In genomic region chr17:39822051-39822450, GRCh38 we compare ENCODE assay signal across 1 cellular context.
TF ChIP-seq lines count a peak whose summit lies in the region.

No MANE protein-coding gene starts in this region.

TF ChIP-seq in GM12878, 131 proteins besides CTCF, POLR2A, EP300 and RAD21:
- TF ChIP-seq ZNF687 (IDR thresholded peaks at IDR 0.05) = no peak
- peak; percentile 52; the same call in 1 of the 2 replicates for TF ChIP-seq ZBED1 (IDR thresholded peaks at IDR 0.05; ENCODE audit: borderline replicate concordance)
- TF ChIP-seq CHD1 (IDR thresholded peaks at IDR 0.05; ENCODE audit: low read depth, low read length) = no peak
- no peak for TF ChIP-seq RB1 (IDR thresholded peaks at IDR 0.05; ENCODE audit: borderline replicate concordance)
- TF ChIP-seq BHLHE40 (IDR thresholded peaks at IDR 0.05; ENCODE audit: borderline replicate concordance in 1 of 2, low read depth in 2 of 2, low read length in 1 of 2) = no peak; a peak in 1 of 4 replicates
- TF ChIP-seq BACH1 (IDR thresholded peaks at IDR 0.05; ENCODE audit: borderline replicate concordance) = peak; percentile 48; the same call in 1 of the 2 replicates
- no peak for TF ChIP-seq ZNF384 (IDR thresholded peaks at IDR 0.05; ENCODE audit: borderline replicate concordance, low read depth, low read length)
- no peak for TF ChIP-seq CEBPZ (IDR thresholded peaks at IDR 0.05; ENCODE audit: low read depth, low read length)
- TF ChIP-seq, protein P1, sequence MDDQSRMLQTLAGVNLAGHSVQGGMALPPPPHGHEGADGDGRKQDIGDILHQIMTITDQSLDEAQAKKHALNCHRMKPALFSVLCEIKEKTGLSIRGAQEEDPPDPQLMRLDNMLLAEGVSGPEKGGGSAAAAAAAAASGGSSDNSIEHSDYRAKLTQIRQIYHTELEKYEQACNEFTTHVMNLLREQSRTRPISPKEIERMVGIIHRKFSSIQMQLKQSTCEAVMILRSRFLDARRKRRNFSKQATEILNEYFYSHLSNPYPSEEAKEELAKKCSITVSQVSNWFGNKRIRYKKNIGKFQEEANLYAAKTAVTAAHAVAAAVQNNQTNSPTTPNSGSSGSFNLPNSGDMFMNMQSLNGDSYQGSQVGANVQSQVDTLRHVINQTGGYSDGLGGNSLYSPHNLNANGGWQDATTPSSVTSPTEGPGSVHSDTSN (IDR thresholded peaks at IDR 0.05; ENCODE audit: insufficient replicate concordance, low read depth, low read length) = no peak
- TF ChIP-seq HCFC1 (IDR thresholded peaks at IDR 0.05; ENCODE audit: low read length) = no peak
- TF ChIP-seq IKZF1 (conservative IDR thresholded peaks at IDR 0.05) = peak; percentile 32; the same call in 1 of the 2 replicates
- TF ChIP-seq FOS (IDR thresholded peaks at IDR 0.05; ENCODE audit: borderline replicate concordance, extremely low read depth, insufficient read length) = no peak
- no peak for TF ChIP-seq STAT3 (IDR thresholded peaks at IDR 0.05; ENCODE audit: low read depth, low read length)
- TF ChIP-seq TCF12 (IDR thresholded peaks at IDR 0.05; ENCODE audit: low read depth, low read length) = no peak
- TF ChIP-seq GABPA (IDR thresholded peaks at IDR 0.05; ENCODE audit: low read depth) = no peak
- no peak for TF ChIP-seq NFYA (IDR thresholded peaks at IDR 0.05; ENCODE audit: borderline replicate concordance, low read depth, low read length)
- no peak for TF ChIP-seq YY1 (IDR thresholded peaks at IDR 0.05; ENCODE audit: low read depth, low read length)
- TF ChIP-seq MLLT1 (IDR thresholded peaks at IDR 0.05) = no peak
- TF ChIP-seq POLR2AphosphoS5 (IDR thresholded peaks at IDR 0.05; ENCODE audit: low read length) = 0 out of 2 replicates have a peak, but pooled peaks have one; percentile 13
- no peak for TF ChIP-seq TCF3 (IDR thresholded peaks at IDR 0.05; ENCODE audit: borderline replicate concordance, insufficient read depth, low read depth, low read length)
- TF ChIP-seq GATAD2B (conservative IDR thresholded peaks at IDR 0.05; ENCODE audit: low read depth) = no peak
- no peak for TF ChIP-seq SIN3A (IDR thresholded peaks at IDR 0.05; ENCODE audit: low read depth, low read length)
- no peak for TF ChIP-seq CREM (IDR thresholded peaks at IDR 0.05; ENCODE audit: low read depth)
- TF ChIP-seq BRCA1 (IDR thresholded peaks at IDR 0.05; ENCODE audit: low read depth, low read length) = no peak
- no peak for TF ChIP-seq NRF1 (conservative IDR thresholded peaks at IDR 0.05; ENCODE audit: low read depth, low read length)
- TF ChIP-seq SPI1 (IDR thresholded peaks at IDR 0.05; ENCODE audit: borderline replicate concordance, insufficient read depth, low read depth, low read length) = peak; percentile 71; the same call in 1 of the 2 replicates
- no peak for TF ChIP-seq CUX1 (IDR thresholded peaks at IDR 0.05; ENCODE audit: insufficient replicate concordance, low read depth, low read length)
- no peak for TF ChIP-seq SREBF2 (IDR thresholded peaks at IDR 0.05; ENCODE audit: low read length)
- no peak for TF ChIP-seq FOXM1 (IDR thresholded peaks at IDR 0.05; ENCODE audit: low read depth, low read length)
- TF ChIP-seq JUND (IDR thresholded peaks at IDR 0.05; ENCODE audit: low read depth, low read length) = no peak
- TF ChIP-seq RELB (IDR thresholded peaks at IDR 0.05; ENCODE audit: low read depth) = peak; percentile 46; the same call in 1 of the 2 replicates
- no peak for TF ChIP-seq IRF4 (IDR thresholded peaks at IDR 0.05; ENCODE audit: low read depth, low read length)
- no peak for TF ChIP-seq BCL11A (IDR thresholded peaks at IDR 0.05; ENCODE audit: low read depth, low read length)
- peak; percentile 16 to 65; a peak in 2 of 4 replicates for TF ChIP-seq IKZF2 (IDR thresholded peaks at IDR 0.05)
- no peak for TF ChIP-seq CHD4 (IDR thresholded peaks at IDR 0.05)
- TF ChIP-seq, protein P2, sequence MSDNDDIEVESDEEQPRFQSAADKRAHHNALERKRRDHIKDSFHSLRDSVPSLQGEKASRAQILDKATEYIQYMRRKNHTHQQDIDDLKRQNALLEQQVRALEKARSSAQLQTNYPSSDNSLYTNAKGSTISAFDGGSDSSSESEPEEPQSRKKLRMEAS (IDR thresholded peaks at IDR 0.05; ENCODE audit: low read depth, low read length) = no peak
- TF ChIP-seq NR2F1 (conservative IDR thresholded peaks at IDR 0.05) = no peak
- no peak for TF ChIP-seq LARP7 (IDR thresholded peaks at IDR 0.05)
